Comparison of ENCODE assay signal across 2 cellular contexts in the genomic region with DNA sequence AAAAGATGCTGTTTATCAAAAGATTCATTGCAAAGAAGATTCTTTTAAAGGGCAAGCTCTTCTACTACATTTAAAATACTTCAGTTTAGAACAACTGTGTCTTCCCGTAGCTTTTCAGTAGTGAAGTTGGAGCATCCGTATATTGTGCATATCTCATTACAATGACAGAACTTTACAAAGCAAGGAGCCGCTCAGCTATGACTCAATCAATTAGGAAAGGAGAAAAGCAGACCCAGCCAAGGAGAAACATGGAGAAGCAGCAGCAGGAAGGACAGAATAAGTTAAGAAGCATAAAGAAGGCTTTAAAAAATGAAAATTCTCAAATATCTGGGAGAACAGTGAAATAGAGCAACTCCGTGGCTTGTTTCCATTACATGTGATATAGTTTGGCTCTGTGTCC.
A peak's percentile ranks its signal among the peaks of the same experiment; 100 is the strongest.
TF ChIP-seq lines count a peak whose summit lies in the region.

No MANE protein-coding gene starts in this region.

TF ChIP-seq in SK-N-SH, 30 proteins besides CTCF, POLR2A, EP300 and RAD21 (continued from another document):
- peak; percentile 59 for TF ChIP-seq PBX3 (IDR thresholded peaks at IDR 0.05)
- no peak for TF ChIP-seq ELF1 (IDR thresholded peaks at IDR 0.05)
- peak; percentile 34; the same call in 1 of the 2 replicates for TF ChIP-seq FOSL2 (IDR thresholded peaks at IDR 0.05; ENCODE audit: borderline replicate concordance, low read depth)
- TF ChIP-seq YY1 (IDR thresholded peaks at IDR 0.05; ENCODE audit: low read depth): no peak
- 0 out of 2 replicates have a peak, but pooled peaks have one; percentile 21 for TF ChIP-seq JUND (IDR thresholded peaks at IDR 0.05)
- peak; percentile 73 for TF ChIP-seq TCF12 (IDR thresholded peaks at IDR 0.05)
- TF ChIP-seq POLR2AphosphoS5 (IDR thresholded peaks at IDR 0.05; ENCODE audit: low read depth, low read length): no peak
TF ChIP-seq in SK-N-SH: peak in this region for 4.

TF ChIP-seq in GM23338, 12 proteins besides CTCF, POLR2A, EP300 and RAD21:
- TF ChIP-seq, protein P1, sequence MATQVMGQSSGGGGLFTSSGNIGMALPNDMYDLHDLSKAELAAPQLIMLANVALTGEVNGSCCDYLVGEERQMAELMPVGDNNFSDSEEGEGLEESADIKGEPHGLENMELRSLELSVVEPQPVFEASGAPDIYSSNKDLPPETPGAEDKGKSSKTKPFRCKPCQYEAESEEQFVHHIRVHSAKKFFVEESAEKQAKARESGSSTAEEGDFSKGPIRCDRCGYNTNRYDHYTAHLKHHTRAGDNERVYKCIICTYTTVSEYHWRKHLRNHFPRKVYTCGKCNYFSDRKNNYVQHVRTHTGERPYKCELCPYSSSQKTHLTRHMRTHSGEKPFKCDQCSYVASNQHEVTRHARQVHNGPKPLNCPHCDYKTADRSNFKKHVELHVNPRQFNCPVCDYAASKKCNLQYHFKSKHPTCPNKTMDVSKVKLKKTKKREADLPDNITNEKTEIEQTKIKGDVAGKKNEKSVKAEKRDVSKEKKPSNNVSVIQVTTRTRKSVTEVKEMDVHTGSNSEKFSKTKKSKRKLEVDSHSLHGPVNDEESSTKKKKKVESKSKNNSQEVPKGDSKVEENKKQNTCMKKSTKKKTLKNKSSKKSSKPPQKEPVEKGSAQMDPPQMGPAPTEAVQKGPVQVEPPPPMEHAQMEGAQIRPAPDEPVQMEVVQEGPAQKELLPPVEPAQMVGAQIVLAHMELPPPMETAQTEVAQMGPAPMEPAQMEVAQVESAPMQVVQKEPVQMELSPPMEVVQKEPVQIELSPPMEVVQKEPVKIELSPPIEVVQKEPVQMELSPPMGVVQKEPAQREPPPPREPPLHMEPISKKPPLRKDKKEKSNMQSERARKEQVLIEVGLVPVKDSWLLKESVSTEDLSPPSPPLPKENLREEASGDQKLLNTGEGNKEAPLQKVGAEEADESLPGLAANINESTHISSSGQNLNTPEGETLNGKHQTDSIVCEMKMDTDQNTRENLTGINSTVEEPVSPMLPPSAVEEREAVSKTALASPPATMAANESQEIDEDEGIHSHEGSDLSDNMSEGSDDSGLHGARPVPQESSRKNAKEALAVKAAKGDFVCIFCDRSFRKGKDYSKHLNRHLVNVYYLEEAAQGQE (IDR thresholded peaks at IDR 0.05; ENCODE audit: unreplicated experiment): no peak
- TF ChIP-seq, protein P2, sequence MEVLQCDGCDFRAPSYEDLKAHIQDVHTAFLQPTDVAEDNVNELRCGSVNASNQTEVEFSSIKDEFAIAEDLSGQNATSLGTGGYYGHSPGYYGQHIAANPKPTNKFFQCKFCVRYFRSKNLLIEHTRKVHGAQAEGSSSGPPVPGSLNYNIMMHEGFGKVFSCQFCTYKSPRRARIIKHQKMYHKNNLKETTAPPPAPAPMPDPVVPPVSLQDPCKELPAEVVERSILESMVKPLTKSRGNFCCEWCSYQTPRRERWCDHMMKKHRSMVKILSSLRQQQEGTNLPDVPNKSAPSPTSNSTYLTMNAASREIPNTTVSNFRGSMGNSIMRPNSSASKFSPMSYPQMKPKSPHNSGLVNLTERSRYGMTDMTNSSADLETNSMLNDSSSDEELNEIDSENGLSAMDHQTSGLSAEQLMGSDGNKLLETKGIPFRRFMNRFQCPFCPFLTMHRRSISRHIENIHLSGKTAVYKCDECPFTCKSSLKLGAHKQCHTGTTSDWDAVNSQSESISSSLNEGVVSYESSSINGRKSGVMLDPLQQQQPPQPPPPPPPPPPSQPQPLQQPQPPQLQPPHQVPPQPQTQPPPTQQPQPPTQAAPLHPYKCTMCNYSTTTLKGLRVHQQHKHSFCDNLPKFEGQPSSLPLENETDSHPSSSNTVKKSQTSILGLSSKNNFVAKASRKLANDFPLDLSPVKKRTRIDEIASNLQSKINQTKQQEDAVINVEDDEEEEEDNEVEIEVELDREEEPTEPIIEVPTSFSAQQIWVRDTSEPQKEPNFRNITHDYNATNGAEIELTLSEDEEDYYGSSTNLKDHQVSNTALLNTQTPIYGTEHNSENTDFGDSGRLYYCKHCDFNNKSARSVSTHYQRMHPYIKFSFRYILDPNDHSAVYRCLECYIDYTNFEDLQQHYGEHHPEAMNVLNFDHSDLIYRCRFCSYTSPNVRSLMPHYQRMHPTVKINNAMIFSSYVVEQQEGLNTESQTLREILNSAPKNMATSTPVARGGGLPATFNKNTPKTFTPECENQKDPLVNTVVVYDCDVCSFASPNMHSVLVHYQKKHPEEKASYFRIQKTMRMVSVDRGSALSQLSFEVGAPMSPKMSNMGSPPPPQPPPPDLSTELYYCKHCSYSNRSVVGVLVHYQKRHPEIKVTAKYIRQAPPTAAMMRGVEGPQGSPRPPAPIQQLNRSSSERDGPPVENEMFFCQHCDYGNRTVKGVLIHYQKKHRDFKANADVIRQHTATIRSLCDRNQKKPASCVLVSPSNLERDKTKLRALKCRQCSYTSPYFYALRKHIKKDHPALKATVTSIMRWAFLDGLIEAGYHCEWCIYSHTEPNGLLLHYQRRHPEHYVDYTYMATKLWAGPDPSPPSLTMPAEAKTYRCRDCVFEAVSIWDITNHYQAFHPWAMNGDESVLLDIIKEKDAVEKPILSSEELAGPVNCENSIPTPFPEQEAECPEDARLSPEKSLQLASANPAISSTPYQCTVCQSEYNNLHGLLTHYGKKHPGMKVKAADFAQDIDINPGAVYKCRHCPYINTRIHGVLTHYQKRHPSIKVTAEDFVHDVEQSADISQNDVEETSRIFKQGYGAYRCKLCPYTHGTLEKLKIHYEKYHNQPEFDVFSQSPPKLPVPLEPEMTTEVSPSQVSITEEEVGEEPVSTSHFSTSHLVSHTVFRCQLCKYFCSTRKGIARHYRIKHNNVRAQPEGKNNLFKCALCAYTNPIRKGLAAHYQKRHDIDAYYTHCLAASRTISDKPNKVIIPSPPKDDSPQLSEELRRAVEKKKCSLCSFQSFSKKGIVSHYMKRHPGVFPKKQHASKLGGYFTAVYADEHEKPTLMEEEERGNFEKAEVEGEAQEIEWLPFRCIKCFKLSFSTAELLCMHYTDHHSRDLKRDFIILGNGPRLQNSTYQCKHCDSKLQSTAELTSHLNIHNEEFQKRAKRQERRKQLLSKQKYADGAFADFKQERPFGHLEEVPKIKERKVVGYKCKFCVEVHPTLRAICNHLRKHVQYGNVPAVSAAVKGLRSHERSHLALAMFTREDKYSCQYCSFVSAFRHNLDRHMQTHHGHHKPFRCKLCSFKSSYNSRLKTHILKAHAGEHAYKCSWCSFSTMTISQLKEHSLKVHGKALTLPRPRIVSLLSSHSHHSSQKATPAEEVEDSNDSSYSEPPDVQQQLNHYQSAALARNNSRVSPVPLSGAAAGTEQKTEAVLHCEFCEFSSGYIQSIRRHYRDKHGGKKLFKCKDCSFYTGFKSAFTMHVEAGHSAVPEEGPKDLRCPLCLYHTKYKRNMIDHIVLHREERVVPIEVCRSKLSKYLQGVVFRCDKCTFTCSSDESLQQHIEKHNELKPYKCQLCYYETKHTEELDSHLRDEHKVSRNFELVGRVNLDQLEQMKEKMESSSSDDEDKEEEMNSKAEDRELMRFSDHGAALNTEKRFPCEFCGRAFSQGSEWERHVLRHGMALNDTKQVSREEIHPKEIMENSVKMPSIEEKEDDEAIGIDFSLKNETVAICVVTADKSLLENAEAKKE (CRISPR knock-in tag; IDR thresholded peaks at IDR 0.05): no peak
